ENCODE assay signal across 17 cellular contexts in the genomic region with DNA sequence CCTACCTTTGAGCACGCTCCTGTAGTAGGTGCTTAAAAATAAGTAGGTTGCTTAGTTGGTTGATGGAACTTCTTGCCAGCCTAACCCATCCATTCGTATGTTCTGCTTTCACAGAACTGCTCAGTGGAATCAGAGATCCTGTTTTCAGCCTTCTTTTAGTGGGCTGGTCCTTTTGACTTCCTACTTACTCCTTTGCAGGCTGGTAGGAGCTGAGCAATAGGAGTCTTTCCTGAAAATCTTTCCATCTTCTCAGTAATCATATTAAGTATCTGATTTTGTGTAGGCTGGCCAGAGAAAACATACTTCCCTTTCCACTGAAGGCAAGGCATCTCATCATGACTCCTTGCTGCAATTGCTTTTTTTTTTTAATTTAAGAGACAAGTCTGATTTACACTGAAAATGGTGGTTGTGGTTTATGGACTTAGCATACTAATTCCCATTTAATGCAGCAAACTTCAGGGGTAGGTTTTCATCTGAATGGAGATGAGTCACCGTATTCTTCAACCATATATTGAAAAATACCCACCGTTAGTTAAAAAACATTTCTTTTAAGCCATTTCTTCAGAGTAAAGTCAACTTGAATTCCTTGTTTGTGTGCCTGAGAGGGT.
A peak's percentile ranks its signal among the peaks of the same experiment; 100 is the strongest.
DNase-seq lines count a peak whose midpoint lies in the region; ATAC-seq and TF ChIP-seq lines count a peak whose summit lies in the region.
"Had no signal": no experiment of that assay in that cellular context is flagged by ENCODE, and none has a peak within 500 bp of the region (broad histone marks: within the 10 kb centered on the region; RNA-seq: fewer than 3 reads in every experiment).

No MANE protein-coding gene starts in this region.

- no peaks in the 10 kb centered on the region for H3K27me3 ChIP-seq in adipocyte (replicated peaks; ENCODE audit: control insufficient read depth, insufficient read depth, low read length)
- H3K27me3 ChIP-seq in stomach = no peaks in the 10 kb centered on the region
- H3K27me3 ChIP-seq: dorsolateral prefrontal cortex, Peyer's patch had no signal

- peak overlapping the region; percentile 54 for H3K9ac ChIP-seq in adipocyte (ENCODE audit: low read length)

- no peak for TF ChIP-seq EP300 in stomach (IDR thresholded peaks at IDR 0.05)

- H3K27ac ChIP-seq in stomach = peak overlapping the region; percentile 50 to 65 (median 57)
- H3K27ac ChIP-seq: dorsolateral prefrontal cortex had no signal

- peak overlapping the region; percentile 8 for H3K4me3 ChIP-seq in adipocyte (ENCODE audit: low read length)
- no peak overlapping the region for H3K4me3 ChIP-seq in foreskin fibroblast (ENCODE audit: low read depth in 1 of 2, low read length in 2 of 2)
- no peak overlapping the region for H3K4me3 ChIP-seq in stomach
- H3K4me3 ChIP-seq: dorsolateral prefrontal cortex, Peyer's patch had no signal

- ATAC-seq in HG02642 (IDR thresholded peaks at IDR 0.05; ENCODE audit: poor library complexity, unreplicated experiment) = no peak
- ATAC-seq: HCT116; stimulated activated memory B cell treated with anti-CD40 and anti-IgM and Interleukin-4, amounts not matched to agents 10 μg/mL and 1 μg/mL and 100 μg/mL, for 72 hours had no signal

- DNase-seq in H4 (ENCODE audit: low spot score) (peak; percentile 34), adipocyte (ENCODE audit: low read depth) (peak; percentile 51), foreskin fibroblast (peak; percentile 37 to 70), stomach (no peak), NCI-H2029 treated with DMSO at 0.1 percent for 48 hours (lab: John Stamatoyannopoulos, UW) (no peak), Kasumi-1 (lab: John Stamatoyannopoulos, UW) (no peak)
- DNase-seq in stimulated activated CD4-positive, alpha-beta T cell treated with anti-CD3 and anti-CD28 coated beads, Interleukin-4, amount 100 ng/mL, for 24 hours = no peak
- DNase-seq: CD4-positive, CD25-positive, alpha-beta regulatory T cell; dorsolateral prefrontal cortex; GDM1; NCI-H1092 treated with DMSO at 0.1 percent for 48 hours; NCI-H524; stimulated activated CD4-positive, alpha-beta T cell treated with anti-CD3 and anti-CD28 coated beads, Interleukin-2, amount 100 ng/mL, for 48 hours had no signal

- H3K9me3 ChIP-seq in adipocyte (ENCODE audit: control insufficient read depth, low read length) (no peaks in the 10 kb centered on the region), stomach (no peaks in the 10 kb centered on the region)
- H3K9me3 ChIP-seq: Peyer's patch had no signal

- H3K4me1 ChIP-seq in adipocyte (ENCODE audit: control insufficient read depth, insufficient read depth, low read length) (peaks cover 76% of the 10 kb centered on the region), stomach (peaks cover 0 to 3% (median 0%) of the 10 kb centered on the region in 4 donors)
- H3K4me1 ChIP-seq: Peyer's patch had no signal

- no peak for TF ChIP-seq POLR2A in stomach (IDR thresholded peaks at IDR 0.05)

- H3K36me3 ChIP-seq in adipocyte (ENCODE audit: control insufficient read depth, insufficient read depth, low read length, severe bottlenecking) (no peaks in the 10 kb centered on the region), stomach (no peaks in the 10 kb centered on the region)
- H3K36me3 ChIP-seq: Peyer's patch had no signal

- 54 to 81% (median 65%) methylated on average over 4 of the region's 4 CpGs for WGBS in stomach, 5 donors

- TF ChIP-seq CTCF in foreskin fibroblast (IDR thresholded peaks at IDR 0.05; ENCODE audit: low read depth, low read length) (no peak), stomach (IDR thresholded peaks at IDR 0.05) (no peak)

- intact Hi-C loops in stomach (cut with DNase I; ENCODE audit: low total_unique reads) = no loop called here

Comparison
In these comparisons a context has a peak if more than half of its experiments do, and no peak if none do; other contexts are left out.
1. DNase-seq: peak in H4 (single experiment), adipocyte (single experiment) and foreskin fibroblast (2 of 2); none in stomach (single experiment), NCI-H2029 treated with DMSO at 0.1 percent for 48 hours (single experiment), stimulated activated CD4-positive, alpha-beta T cell treated with anti-CD3 and anti-CD28 coated beads, Interleukin-4, amount 100 ng/mL, for 24 hours (single experiment) and Kasumi-1 (0 of 2).